ENCODE assay signal across 1 cellular context in genomic region chr1:24536391-24536840, GRCh38.
TF ChIP-seq lines count a peak whose summit lies in the region.

No MANE protein-coding gene starts in this region.

TF ChIP-seq in HCT116, 20 proteins besides CTCF, POLR2A, EP300 and RAD21 (continued from another document):
- TF ChIP-seq YY1 (IDR thresholded peaks at IDR 0.05; ENCODE audit: extremely low read depth, insufficient replicate concordance, low read depth, low read length) (no peak), SIN3A (IDR thresholded peaks at IDR 0.05; ENCODE audit: low read depth) (no peak), REST (IDR thresholded peaks at IDR 0.05; ENCODE audit: low read depth) (no peak), EGR1 (IDR thresholded peaks at IDR 0.05; ENCODE audit: low read depth) (no peak), JUND (IDR thresholded peaks at IDR 0.05) (0 out of 2 replicates have a peak, but pooled peaks have one; percentile 38), ELF1 (IDR thresholded peaks at IDR 0.05; ENCODE audit: borderline replicate concordance, low read depth) (no peak), ZBTB33 (IDR thresholded peaks at IDR 0.05; ENCODE audit: extremely low read depth, insufficient replicate concordance, low read length) (no peak), EZH2phosphoT487 (IDR thresholded peaks at IDR 0.05; ENCODE audit: borderline replicate concordance) (no peak)
